Comparison of ENCODE assay signal across 11 cellular contexts in genomic region chr14:55715889-55716288, GRCh38.
DNase-seq lines count a peak whose midpoint lies in the region; ATAC-seq and FAIRE-seq lines count a peak whose summit lies in the region.
"Had no signal": no experiment of that assay in that cellular context is flagged by ENCODE, and none has a peak within 500 bp of the region (broad histone marks: within the 10 kb centered on the region; RNA-seq: fewer than 3 reads in every experiment).

No MANE protein-coding gene starts in this region.

- DNase-seq in dedifferentiated amniotic fluid mesenchymal stem cell (ENCODE audit: extremely low spot score) (peak; percentile 75), retina (peak; percentile 23), substantia nigra (lab: John Stamatoyannopoulos, UW) (no peak), NCI-H2029 treated with DMSO at 0.1 percent for 48 hours (lab: John Stamatoyannopoulos, UW) (no peak), GM19239 (ENCODE audit: insufficient read length, low spot score) (no peak)
- DNase-seq: dorsolateral prefrontal cortex; stimulated activated CD4-positive, alpha-beta T cell treated with anti-CD3 and anti-CD28 coated beads, Interleukin-2, amount 100 ng/mL, for 48 hours had no signal

- ATAC-seq in GM18868 (IDR thresholded peaks at IDR 0.05; ENCODE audit: unreplicated experiment) (peak; percentile 85), HG03103 (IDR thresholded peaks at IDR 0.05; ENCODE audit: low read depth, unreplicated experiment) (peak; percentile 83), GM21737 (IDR thresholded peaks at IDR 0.05; ENCODE audit: unreplicated experiment) (no peak)

- FAIRE-seq in GM19239 (lab: Jason Lieb, UNC), result no peak

- H3K27ac ChIP-seq in substantia nigra (ENCODE audit: low read depth, low read length, poor library complexity, severe bottlenecking), result no peak overlapping the region
- H3K27ac ChIP-seq: HL-60 had no signal

Comparison
In these comparisons a context has a peak if more than half of its experiments do, and no peak if none do; other contexts are left out.
1. DNase-seq: peak in dedifferentiated amniotic fluid mesenchymal stem cell (single experiment) and retina (single experiment); none in substantia nigra (0 of 49), NCI-H2029 treated with DMSO at 0.1 percent for 48 hours (single experiment) and GM19239 (single experiment).